Comparison of ENCODE assay signal across 18 cellular contexts in the genomic region with DNA sequence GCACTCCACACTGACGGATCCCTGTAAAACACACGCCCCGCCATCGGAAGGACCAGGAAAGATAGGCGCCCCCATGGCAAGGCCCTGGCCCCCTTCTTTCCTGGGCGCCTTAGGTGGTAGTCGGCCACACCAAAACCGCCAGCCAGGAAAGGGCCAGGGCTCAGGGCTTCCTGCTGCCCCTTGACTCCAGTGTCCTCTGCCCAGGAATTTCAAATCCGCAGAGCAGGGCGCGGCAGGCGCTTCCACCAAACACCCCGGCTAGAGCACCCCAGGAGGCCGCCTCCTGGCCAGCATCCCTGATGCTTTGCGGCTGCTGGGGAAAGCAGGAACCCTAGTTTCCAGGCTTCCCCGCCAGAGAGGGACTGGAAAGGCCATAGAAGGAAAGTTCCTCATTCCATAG.
"Had no signal": no experiment of that assay in that cellular context is flagged by ENCODE, and none has a peak within 500 bp of the region (broad histone marks: within the 10 kb centered on the region; RNA-seq: fewer than 3 reads in every experiment).

No MANE protein-coding gene starts in this region.

- H3K9me3 ChIP-seq: thoracic aorta, upper lobe of left lung had no signal

- H3K36me3 ChIP-seq: thoracic aorta, upper lobe of left lung, WERI-Rb-1 had no signal

- DNase-seq: activated CD4-positive, alpha-beta T cell treated with anti-CD3 and anti-CD28 coated beads for 1 hour; activated CD4-positive, alpha-beta T cell treated with anti-CD3 and anti-CD28 coated beads, Interleukin-2, amount 50 U/mL, for 4 hours; activated CD8-positive, alpha-beta memory T cell treated with anti-CD3 and anti-CD28 coated beads for 24 hours; activated CD8-positive, alpha-beta memory T cell treated with anti-CD3 and anti-CD28 coated beads, Interleukin-2, amount 50 U/mL, for 4 hours; activated T-cell treated with anti-CD3 and anti-CD28 coated beads, Interleukin-2, amount 50 U/mL, for 24 hours; aorta; caudate nucleus; effector CD4-positive, alpha-beta T cell; foreskin melanocyte; hippocampal formation; left cardiac atrium; naive thymus-derived CD4-positive, alpha-beta T cell; occipital lobe; small intestine; WERI-Rb-1 had no signal

- H3K27ac ChIP-seq: thoracic aorta, upper lobe of left lung, WERI-Rb-1 had no signal

- H3K4me3 ChIP-seq: lung, thoracic aorta had no signal
